In the genomic region with DNA sequence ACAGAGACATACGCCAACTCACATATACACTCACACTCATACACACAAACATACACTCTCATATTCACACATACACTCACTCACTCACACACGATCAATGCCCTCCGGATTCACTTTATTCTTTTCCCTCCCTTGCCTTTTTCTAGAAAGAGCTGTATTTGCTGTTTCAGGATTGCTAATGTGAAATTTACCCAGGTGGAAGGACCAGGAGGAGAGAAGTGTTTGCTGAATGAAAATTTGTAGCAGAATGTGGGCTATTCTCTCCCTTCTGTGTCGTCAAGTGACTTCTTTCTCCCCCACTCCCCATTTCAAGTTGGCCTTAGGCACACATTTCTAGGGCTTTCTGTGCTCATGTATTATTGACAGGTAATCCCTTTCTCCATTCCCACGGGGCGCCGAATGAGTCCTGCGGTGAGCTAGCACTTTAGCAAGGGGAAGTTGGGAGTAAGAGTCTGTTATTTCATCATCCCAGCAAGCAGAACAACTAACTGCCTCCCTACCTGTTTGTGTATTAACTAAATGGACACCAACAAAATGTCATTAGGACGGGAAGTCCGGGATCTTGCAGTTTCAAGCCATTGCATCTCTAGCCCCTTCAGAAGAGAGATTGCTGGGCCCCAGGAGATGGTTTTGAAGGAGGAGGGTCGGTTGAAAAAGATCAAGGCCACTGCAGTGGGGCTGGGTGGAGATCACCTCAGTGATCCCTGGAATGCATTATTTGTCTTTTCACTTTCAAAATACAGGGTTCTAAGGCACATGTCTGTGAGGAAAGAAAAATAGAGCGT, we compare ENCODE assay signal across 1 cellular context.
TF ChIP-seq lines count a peak whose summit lies in the region.

No MANE protein-coding gene starts in this region.

TF ChIP-seq in K562, 482 proteins besides CTCF, POLR2A, EP300 and RAD21 (continued from another document and continues in another):
- TF ChIP-seq, protein P1, sequence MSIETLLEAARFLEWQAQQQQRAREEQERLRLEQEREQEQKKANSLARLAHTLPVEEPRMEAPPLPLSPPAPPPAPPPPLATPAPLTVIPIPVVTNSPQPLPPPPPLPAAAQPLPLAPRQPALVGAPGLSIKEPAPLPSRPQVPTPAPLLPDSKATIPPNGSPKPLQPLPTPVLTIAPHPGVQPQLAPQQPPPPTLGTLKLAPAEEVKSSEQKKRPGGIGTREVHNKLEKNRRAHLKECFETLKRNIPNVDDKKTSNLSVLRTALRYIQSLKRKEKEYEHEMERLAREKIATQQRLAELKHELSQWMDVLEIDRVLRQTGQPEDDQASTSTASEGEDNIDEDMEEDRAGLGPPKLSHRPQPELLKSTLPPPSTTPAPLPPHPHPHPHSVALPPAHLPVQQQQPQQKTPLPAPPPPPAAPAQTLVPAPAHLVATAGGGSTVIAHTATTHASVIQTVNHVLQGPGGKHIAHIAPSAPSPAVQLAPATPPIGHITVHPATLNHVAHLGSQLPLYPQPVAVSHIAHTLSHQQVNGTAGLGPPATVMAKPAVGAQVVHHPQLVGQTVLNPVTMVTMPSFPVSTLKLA (conservative IDR thresholded peaks at IDR 0.05) = no peak
- TF ChIP-seq MAFF (IDR thresholded peaks at IDR 0.05; ENCODE audit: low read length) = no peak; the same call in 1 of the 2 replicates
- no peak for TF ChIP-seq MTA3 (IDR thresholded peaks at IDR 0.05; ENCODE audit: borderline replicate concordance)
- no peak for TF ChIP-seq OTX1 (CRISPR knock-in tag; IDR thresholded peaks at IDR 0.05)
- no peak for TF ChIP-seq HNRNPH1 (optimal IDR thresholded peaks at IDR 0.05; ENCODE audit: low read depth, low read length)
- no peak for TF ChIP-seq FOXK2 (conservative IDR thresholded peaks at IDR 0.05 in 1 of 2, IDR thresholded peaks at IDR 0.05 in 1 of 2; ENCODE audit: low read depth in 2 of 2)
- TF ChIP-seq GATAD2B (IDR thresholded peaks at IDR 0.05; ENCODE audit: borderline replicate concordance) = no peak
- TF ChIP-seq, protein P2, sequence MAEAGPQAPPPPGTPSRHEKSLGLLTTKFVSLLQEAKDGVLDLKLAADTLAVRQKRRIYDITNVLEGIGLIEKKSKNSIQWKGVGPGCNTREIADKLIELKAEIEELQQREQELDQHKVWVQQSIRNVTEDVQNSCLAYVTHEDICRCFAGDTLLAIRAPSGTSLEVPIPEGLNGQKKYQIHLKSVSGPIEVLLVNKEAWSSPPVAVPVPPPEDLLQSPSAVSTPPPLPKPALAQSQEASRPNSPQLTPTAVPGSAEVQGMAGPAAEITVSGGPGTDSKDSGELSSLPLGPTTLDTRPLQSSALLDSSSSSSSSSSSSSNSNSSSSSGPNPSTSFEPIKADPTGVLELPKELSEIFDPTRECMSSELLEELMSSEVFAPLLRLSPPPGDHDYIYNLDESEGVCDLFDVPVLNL (CRISPR knock-in tag; IDR thresholded peaks at IDR 0.05; ENCODE audit: low read depth) = no peak
- peak in 1 of 2 experiments; percentile 28; a peak in 1 of 4 replicates for TF ChIP-seq TRIM24 (IDR thresholded peaks at IDR 0.05)
- no peak for TF ChIP-seq HNRNPK (IDR thresholded peaks at IDR 0.05; ENCODE audit: low read depth, low read length, poor library complexity, severe bottlenecking)
- TF ChIP-seq CHD4 (IDR thresholded peaks at IDR 0.05; ENCODE audit: insufficient read depth, insufficient replicate concordance, low read depth, low read length, poor library complexity, severe bottlenecking) = no peak
- TF ChIP-seq TRIM28 (IDR thresholded peaks at IDR 0.05) = no peak
- no peak for TF ChIP-seq ZNF324 (CRISPR knock-in tag; IDR thresholded peaks at IDR 0.05)
- no peak for TF ChIP-seq ZNF696 (CRISPR knock-in tag; conservative IDR thresholded peaks at IDR 0.05)
- no peak for TF ChIP-seq DPF2 (IDR thresholded peaks at IDR 0.05)
- TF ChIP-seq, protein P3, sequence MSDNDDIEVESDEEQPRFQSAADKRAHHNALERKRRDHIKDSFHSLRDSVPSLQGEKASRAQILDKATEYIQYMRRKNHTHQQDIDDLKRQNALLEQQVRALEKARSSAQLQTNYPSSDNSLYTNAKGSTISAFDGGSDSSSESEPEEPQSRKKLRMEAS (CRISPR knock-in tag; IDR thresholded peaks at IDR 0.05) = no peak
- no peak for TF ChIP-seq MAZ (CRISPR knock-in tag; conservative IDR thresholded peaks at IDR 0.05 in 1 of 2, IDR thresholded peaks at IDR 0.05 in 1 of 2)
- no peak for TF ChIP-seq HDGF (IDR thresholded peaks at IDR 0.05)
- no peak for TF ChIP-seq EGR1 (conservative IDR thresholded peaks at IDR 0.05)
- no peak for TF ChIP-seq ZNF217 (CRISPR knock-in tag; IDR thresholded peaks at IDR 0.05)
- TF ChIP-seq PPARD (CRISPR knock-in tag; IDR thresholded peaks at IDR 0.05) = no peak
- TF ChIP-seq KAT2B (IDR thresholded peaks at IDR 0.05; ENCODE audit: low read depth, low read length) = no peak
- TF ChIP-seq MEIS2 (IDR thresholded peaks at IDR 0.05; ENCODE audit: partially characterized antibody) = no peak
- TF ChIP-seq MCM5 (IDR thresholded peaks at IDR 0.05; ENCODE audit: low read depth) = no peak
- TF ChIP-seq KHSRP (IDR thresholded peaks at IDR 0.05) = no peak
- TF ChIP-seq ZNF766 (CRISPR knock-in tag; conservative IDR thresholded peaks at IDR 0.05) = peak; percentile 51; the same call in 1 of the 2 replicates
- peak; percentile 36 for TF ChIP-seq CEBPB (tag; IDR thresholded peaks at IDR 0.05)
- no peak for TF ChIP-seq MTA2 (IDR thresholded peaks at IDR 0.05; ENCODE audit: low read depth)
- TF ChIP-seq SRSF7 (optimal IDR thresholded peaks at IDR 0.05; ENCODE audit: low read depth, low read length) = no peak
- TF ChIP-seq, protein P4, sequence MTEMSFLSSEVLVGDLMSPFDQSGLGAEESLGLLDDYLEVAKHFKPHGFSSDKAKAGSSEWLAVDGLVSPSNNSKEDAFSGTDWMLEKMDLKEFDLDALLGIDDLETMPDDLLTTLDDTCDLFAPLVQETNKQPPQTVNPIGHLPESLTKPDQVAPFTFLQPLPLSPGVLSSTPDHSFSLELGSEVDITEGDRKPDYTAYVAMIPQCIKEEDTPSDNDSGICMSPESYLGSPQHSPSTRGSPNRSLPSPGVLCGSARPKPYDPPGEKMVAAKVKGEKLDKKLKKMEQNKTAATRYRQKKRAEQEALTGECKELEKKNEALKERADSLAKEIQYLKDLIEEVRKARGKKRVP (CRISPR knock-in tag; IDR thresholded peaks at IDR 0.05) = peak; percentile 88
- TF ChIP-seq NFE2 (IDR thresholded peaks at IDR 0.05; ENCODE audit: low read depth) = peak; percentile 79
- TF ChIP-seq SNRNP70 (optimal IDR thresholded peaks at IDR 0.05; ENCODE audit: low read depth, low read length) = no peak
- no peak for TF ChIP-seq GATA2 (CRISPR knock-in tag; IDR thresholded peaks at IDR 0.05)
- TF ChIP-seq ZNF175 (CRISPR knock-in tag; IDR thresholded peaks at IDR 0.05; ENCODE audit: low read depth) = no peak; the same call in 1 of the 2 replicates
- TF ChIP-seq SOX6 (IDR thresholded peaks at IDR 0.05) = peak; percentile 31; the same call in 1 of the 2 replicates
- TF ChIP-seq ZFX (CRISPR knock-in tag; IDR thresholded peaks at IDR 0.05) = no peak
- TF ChIP-seq HSF4 (CRISPR knock-in tag; IDR thresholded peaks at IDR 0.05; ENCODE audit: borderline replicate concordance) = no peak
- TF ChIP-seq, protein P5, sequence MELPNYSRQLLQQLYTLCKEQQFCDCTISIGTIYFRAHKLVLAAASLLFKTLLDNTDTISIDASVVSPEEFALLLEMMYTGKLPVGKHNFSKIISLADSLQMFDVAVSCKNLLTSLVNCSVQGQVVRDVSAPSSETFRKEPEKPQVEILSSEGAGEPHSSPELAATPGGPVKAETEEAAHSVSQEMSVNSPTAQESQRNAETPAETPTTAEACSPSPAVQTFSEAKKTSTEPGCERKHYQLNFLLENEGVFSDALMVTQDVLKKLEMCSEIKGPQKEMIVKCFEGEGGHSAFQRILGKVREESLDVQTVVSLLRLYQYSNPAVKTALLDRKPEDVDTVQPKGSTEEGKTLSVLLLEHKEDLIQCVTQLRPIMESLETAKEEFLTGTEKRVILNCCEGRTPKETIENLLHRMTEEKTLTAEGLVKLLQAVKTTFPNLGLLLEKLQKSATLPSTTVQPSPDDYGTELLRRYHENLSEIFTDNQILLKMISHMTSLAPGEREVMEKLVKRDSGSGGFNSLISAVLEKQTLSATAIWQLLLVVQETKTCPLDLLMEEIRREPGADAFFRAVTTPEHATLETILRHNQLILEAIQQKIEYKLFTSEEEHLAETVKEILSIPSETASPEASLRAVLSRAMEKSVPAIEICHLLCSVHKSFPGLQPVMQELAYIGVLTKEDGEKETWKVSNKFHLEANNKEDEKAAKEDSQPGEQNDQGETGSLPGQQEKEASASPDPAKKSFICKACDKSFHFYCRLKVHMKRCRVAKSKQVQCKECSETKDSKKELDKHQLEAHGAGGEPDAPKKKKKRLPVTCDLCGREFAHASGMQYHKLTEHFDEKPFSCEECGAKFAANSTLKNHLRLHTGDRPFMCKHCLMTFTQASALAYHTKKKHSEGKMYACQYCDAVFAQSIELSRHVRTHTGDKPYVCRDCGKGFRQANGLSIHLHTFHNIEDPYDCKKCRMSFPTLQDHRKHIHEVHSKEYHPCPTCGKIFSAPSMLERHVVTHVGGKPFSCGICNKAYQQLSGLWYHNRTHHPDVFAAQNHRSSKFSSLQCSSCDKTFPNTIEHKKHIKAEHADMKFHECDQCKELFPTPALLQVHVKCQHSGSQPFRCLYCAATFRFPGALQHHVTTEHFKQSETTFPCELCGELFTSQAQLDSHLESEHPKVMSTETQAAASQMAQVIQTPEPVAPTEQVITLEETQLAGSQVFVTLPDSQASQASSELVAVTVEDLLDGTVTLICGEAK (IDR thresholded peaks at IDR 0.05) = no peak
- TF ChIP-seq, protein P5 (CRISPR knock-in tag; IDR thresholded peaks at IDR 0.05) = no peak
- TF ChIP-seq ZNF224 (CRISPR knock-in tag; IDR thresholded peaks at IDR 0.05) = no peak
- TF ChIP-seq, protein P6, sequence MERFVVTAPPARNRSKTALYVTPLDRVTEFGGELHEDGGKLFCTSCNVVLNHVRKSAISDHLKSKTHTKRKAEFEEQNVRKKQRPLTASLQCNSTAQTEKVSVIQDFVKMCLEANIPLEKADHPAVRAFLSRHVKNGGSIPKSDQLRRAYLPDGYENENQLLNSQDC (CRISPR knock-in tag; IDR thresholded peaks at IDR 0.05) = no peak
- no peak for TF ChIP-seq MECOM (CRISPR knock-in tag; IDR thresholded peaks at IDR 0.05)
- no peak for TF ChIP-seq RFX1 (IDR thresholded peaks at IDR 0.05)
- TF ChIP-seq BHLHE40 (IDR thresholded peaks at IDR 0.05; ENCODE audit: low read length) = no peak
- TF ChIP-seq POLR2AphosphoS5 (IDR thresholded peaks at IDR 0.05; ENCODE audit: control insufficient read depth, insufficient read depth, low read depth, low read length) = no peak
- no peak for TF ChIP-seq GABPB1 (CRISPR knock-in tag; IDR thresholded peaks at IDR 0.05)
- TF ChIP-seq, protein P7, sequence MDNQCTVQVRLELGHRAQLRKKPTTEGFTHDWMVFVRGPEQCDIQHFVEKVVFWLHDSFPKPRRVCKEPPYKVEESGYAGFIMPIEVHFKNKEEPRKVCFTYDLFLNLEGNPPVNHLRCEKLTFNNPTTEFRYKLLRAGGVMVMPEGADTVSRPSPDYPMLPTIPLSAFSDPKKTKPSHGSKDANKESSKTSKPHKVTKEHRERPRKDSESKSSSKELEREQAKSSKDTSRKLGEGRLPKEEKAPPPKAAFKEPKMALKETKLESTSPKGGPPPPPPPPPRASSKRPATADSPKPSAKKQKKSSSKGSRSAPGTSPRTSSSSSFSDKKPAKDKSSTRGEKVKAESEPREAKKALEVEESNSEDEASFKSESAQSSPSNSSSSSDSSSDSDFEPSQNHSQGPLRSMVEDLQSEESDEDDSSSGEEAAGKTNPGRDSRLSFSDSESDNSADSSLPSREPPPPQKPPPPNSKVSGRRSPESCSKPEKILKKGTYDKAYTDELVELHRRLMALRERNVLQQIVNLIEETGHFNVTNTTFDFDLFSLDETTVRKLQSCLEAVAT (IDR thresholded peaks at IDR 0.05) = no peak
- TF ChIP-seq HDAC1 (IDR thresholded peaks at IDR 0.05) = no peak
- no peak for TF ChIP-seq CCNT2 (IDR thresholded peaks at IDR 0.05; ENCODE audit: borderline replicate concordance, extremely low read depth, insufficient read length, low read depth, low read length)
- TF ChIP-seq COPS2 (conservative IDR thresholded peaks at IDR 0.05) = no peak
- TF ChIP-seq, protein P8, sequence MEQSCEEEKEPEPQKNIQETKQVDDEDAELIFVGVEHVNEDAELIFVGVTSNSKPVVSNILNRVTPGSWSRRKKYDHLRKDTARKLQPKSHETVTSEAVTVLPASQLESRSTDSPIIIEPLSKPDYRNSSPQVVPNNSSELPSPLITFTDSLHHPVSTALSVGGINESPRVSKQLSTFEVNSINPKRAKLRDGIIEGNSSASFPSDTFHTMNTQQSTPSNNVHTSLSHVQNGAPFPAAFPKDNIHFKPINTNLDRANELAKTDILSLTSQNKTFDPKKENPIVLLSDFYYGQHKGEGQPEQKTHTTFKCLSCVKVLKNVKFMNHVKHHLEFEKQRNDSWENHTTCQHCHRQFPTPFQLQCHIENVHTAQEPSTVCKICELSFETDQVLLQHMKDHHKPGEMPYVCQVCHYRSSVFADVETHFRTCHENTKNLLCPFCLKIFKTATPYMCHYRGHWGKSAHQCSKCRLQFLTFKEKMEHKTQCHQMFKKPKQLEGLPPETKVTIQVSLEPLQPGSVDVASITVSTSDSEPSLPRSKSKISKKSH (CRISPR knock-in tag; IDR thresholded peaks at IDR 0.05) = no peak
- peak; percentile 34; the same call in 1 of the 2 replicates for TF ChIP-seq ZBTB17 (CRISPR knock-in tag; IDR thresholded peaks at IDR 0.05)
- no peak for TF ChIP-seq PCBP2 (IDR thresholded peaks at IDR 0.05; ENCODE audit: low read depth, low read length, poor library complexity, severe bottlenecking)
- TF ChIP-seq SMARCC2 (IDR thresholded peaks at IDR 0.05; ENCODE audit: low read depth) = no peak
- 0 out of 2 replicates have a peak, but pooled peaks have one; percentile 6 for TF ChIP-seq HIVEP1 (CRISPR knock-in tag; IDR thresholded peaks at IDR 0.05)
- no peak for TF ChIP-seq ZFP30 (CRISPR knock-in tag; IDR thresholded peaks at IDR 0.05; ENCODE audit: borderline replicate concordance)
